ENCODE assay signal across 9 cellular contexts in genomic region chr1:9866836-9867235, GRCh38. TPM values are rescaled to one million over a fixed set of nuclear protein-coding genes. Genes with fewer than 3 reads are reported as not detected.
DNase-seq lines count a peak whose midpoint lies in the region; ATAC-seq, FAIRE-seq and TF ChIP-seq lines count a peak whose summit lies in the region.
"Had no signal": no experiment of that assay in that cellular context is flagged by ENCODE, and none has a peak within 500 bp of the region (broad histone marks: within the 10 kb centered on the region; RNA-seq: fewer than 3 reads in every experiment).

No MANE protein-coding gene starts in this region.

- no peaks in the 10 kb centered on the region for H3K4me1 ChIP-seq in pancreas

- no peak overlapping the region for H3K27ac ChIP-seq in pancreas
- H3K27ac ChIP-seq: HL-60 had no signal

- no peaks in the 10 kb centered on the region for H3K36me3 Mint-ChIP-seq in activated CD8-positive, alpha-beta memory T cell treated with anti-CD3 and anti-CD28 coated beads, Interleukin-2, amount 10 ng/mL, durations not matched to agents 7 days and 5 days
- no peaks in the 10 kb centered on the region for H3K36me3 Mint-ChIP-seq in brain
- peaks cover 5% of the 10 kb centered on the region for H3K36me3 Mint-ChIP-seq in nephron progenitor cell (ENCODE audit: low read depth)

- FAIRE-seq in HTR-8/SVneo (lab: Jason Lieb, UNC) (peak; percentile 23), pancreas (lab: Jason Lieb, UNC) (no peak)

- H3K27me3 Mint-ChIP-seq in activated CD8-positive, alpha-beta memory T cell treated with anti-CD3 and anti-CD28 coated beads, Interleukin-2, amount 10 ng/mL, durations not matched to agents 7 days and 5 days, result no peaks in the 10 kb centered on the region
- H3K27me3 Mint-ChIP-seq in brain (no peaks in the 10 kb centered on the region), nephron progenitor cell (ENCODE audit: low read depth, poor library complexity) (peaks cover 4% of the 10 kb centered on the region)

- DNase-seq in activated CD8-positive, alpha-beta memory T cell treated with anti-CD3 and anti-CD28 coated beads, Interleukin-2, amount 10 ng/mL, durations not matched to agents 7 days and 5 days, result no peak
- no peak for DNase-seq in activated CD8-positive, alpha-beta memory T cell treated with anti-CD3 and anti-CD28 coated beads, Interleukin-2, amount 50 U/mL, for 4 hours
- DNase-seq in HTR-8/SVneo (ENCODE audit: insufficient read length, low spot score) (no peak), nephron progenitor cell (no peak), NOMO-1 treated with DMSO at 0.1 percent for 48 hours (lab: John Stamatoyannopoulos, UW; ENCODE audit: unreplicated experiment) (no peak), pancreas (no peak)

- no peaks in the 10 kb centered on the region for H3K9me3 Mint-ChIP-seq in activated CD8-positive, alpha-beta memory T cell treated with anti-CD3 and anti-CD28 coated beads, Interleukin-2, amount 10 ng/mL, durations not matched to agents 7 days and 5 days (ENCODE audit: low read depth)
- H3K9me3 Mint-ChIP-seq in brain, result no peaks in the 10 kb centered on the region
- H3K9me3 Mint-ChIP-seq in nephron progenitor cell, result no peaks in the 10 kb centered on the region

- no peak for ATAC-seq in activated CD8-positive, alpha-beta memory T cell treated with anti-CD3 and anti-CD28 coated beads, Interleukin-2, amount 10 ng/mL, durations not matched to agents 7 days and 5 days
- no peak for ATAC-seq in pancreas
- ATAC-seq in GM18519 (IDR thresholded peaks at IDR 0.05; ENCODE audit: low FRiP score, unreplicated experiment), result no peak

- TF ChIP-seq CTCF in brain (conservative IDR thresholded peaks at IDR 0.05) (no peak), nephron progenitor cell (IDR thresholded peaks at IDR 0.05) (no peak), pancreas (IDR thresholded peaks at IDR 0.05) (no peak)

- no peaks in the 10 kb centered on the region for H3K27me3 ChIP-seq in pancreas

- H3K36me3 ChIP-seq in pancreas, result peaks cover 0 to 6% (median 4%) of the 10 kb centered on the region in 3 donors

- H3K27ac Mint-ChIP-seq in activated CD8-positive, alpha-beta memory T cell treated with anti-CD3 and anti-CD28 coated beads, Interleukin-2, amount 10 ng/mL, durations not matched to agents 7 days and 5 days, result peak overlapping the region; percentile 15
- H3K27ac Mint-ChIP-seq in brain, result peak overlapping the region in 4 of 5 experiments; percentile 28 to 88 (median 65)
- H3K27ac Mint-ChIP-seq in nephron progenitor cell, result peak overlapping the region; percentile 69

- CTCF ChIA-PET in activated CD8-positive, alpha-beta memory T cell treated with anti-CD3 and anti-CD28 coated beads, Interleukin-2, amount 10 ng/mL, durations not matched to agents 7 days and 5 days (lab: Charles Lee), result interaction anchor here (1.1 to 15.2 kb wide), 4 partner anchors 10 to 240 kb away, joined by 3 to 229 read pairs (median 12); no protein-coding TSS in a partner anchor

- H3K9me3 ChIP-seq in pancreas, result no peaks in the 10 kb centered on the region

- 87 to 88% methylated on average over 6 of the region's 6 CpGs for WGBS in pancreas, 2 donors

- peaks cover 2% of the 10 kb centered on the region for H3K4me1 Mint-ChIP-seq in activated CD8-positive, alpha-beta memory T cell treated with anti-CD3 and anti-CD28 coated beads, Interleukin-2, amount 10 ng/mL, durations not matched to agents 7 days and 5 days
- H3K4me1 Mint-ChIP-seq in brain, result peaks cover 18% of the 10 kb centered on the region
- H3K4me1 Mint-ChIP-seq in nephron progenitor cell, result peaks cover 23% of the 10 kb centered on the region

- intact Hi-C loops in pancreas (cut with DNase I), result loop anchor here in 2 of 3 donors (5.0 kb wide), 1 partner anchor 80 kb away; no protein-coding TSS in a partner anchor

- H3K4me3 Mint-ChIP-seq in activated CD8-positive, alpha-beta memory T cell treated with anti-CD3 and anti-CD28 coated beads, Interleukin-2, amount 10 ng/mL, durations not matched to agents 7 days and 5 days, result no peak overlapping the region
- H3K4me3 Mint-ChIP-seq in brain, result no peak overlapping the region
- no peak overlapping the region for H3K4me3 Mint-ChIP-seq in nephron progenitor cell

- no peak overlapping the region for H3K4me3 ChIP-seq in pancreas

RNA-seq across cellular contexts. Expression of gene CLSTN1, which starts 43.1 kb away (rescaled TPM):
- total RNA-seq in activated CD8-positive, alpha-beta memory T cell treated with anti-CD3 and anti-CD28 coated beads, Interleukin-2, amount 10 ng/mL, durations not matched to agents 7 days and 5 days, result 10 to 100 TPM; 81.5 to 99.3 TPM
- polyA plus RNA-seq in brain (ENCODE audit: insufficient read depth, low read depth, low replicate concordance), result 416 TPM
- 10 to 100 TPM; 56.9 to 73.5 (median 66.0) TPM for total RNA-seq in pancreas
- polyA plus RNA-seq in pancreas, result 10 to 100 TPM; 44.2 to 54.2 TPM

RNA-seq across cellular contexts. Expression of gene CTNNBIP1, which starts 43.2 kb away (rescaled TPM):
- total RNA-seq in activated CD8-positive, alpha-beta memory T cell treated with anti-CD3 and anti-CD28 coated beads, Interleukin-2, amount 10 ng/mL, durations not matched to agents 7 days and 5 days, result 10 to 100 TPM; 10.9 to 15.8 TPM
- polyA plus RNA-seq in brain (ENCODE audit: insufficient read depth, low read depth, low replicate concordance) (84.5 TPM), pancreas (10 to 100 TPM in 1 of 2 donors, 1 to 10 TPM in 1; 9.4 to 15.2 TPM)
- total RNA-seq in pancreas, result 10 to 100 TPM; 16.5 to 27.3 (median 21.0) TPM

Comparison
In these comparisons a context has a peak if more than half of its experiments do, and no peak if none do; other contexts are left out.
1. H3K27ac Mint-ChIP-seq: peak in every context shown above with its lines; median percentile 69 in nephron progenitor cell; 65 in brain; 15 in activated CD8-positive, alpha-beta memory T cell treated with anti-CD3 and anti-CD28 coated beads, Interleukin-2, amount 10 ng/mL, durations not matched to agents 7 days and 5 days.